Comparison of ENCODE assay signal across 30 cellular contexts in genomic region chr14:80358112-80358511, GRCh38.
"Had no signal": no experiment of that assay in that cellular context is flagged by ENCODE, and none has a peak within 500 bp of the region (broad histone marks: within the 10 kb centered on the region; RNA-seq: fewer than 3 reads in every experiment).

No MANE protein-coding gene starts in this region.

- DNase-seq: activated B cell treated with CpG ODN at 0.5 μM for 24 hours; activated CD4-positive, alpha-beta T cell treated with anti-CD3 and anti-CD28 coated beads for 48 hours; activated CD4-positive, alpha-beta T cell treated with anti-CD3 and anti-CD28 coated beads, Interleukin-2, amount 50 U/mL, for 1 hour; activated CD4-positive, alpha-beta T cell treated with anti-CD3 and anti-CD28 coated beads, Interleukin-2, amount 50 U/mL, for 48 hours; activated CD8-positive, alpha-beta memory T cell treated with anti-CD3 and anti-CD28 coated beads, Interleukin-2, amount 10 ng/mL, durations not matched to agents 7 days and 5 days; activated CD8-positive, alpha-beta memory T cell treated with anti-CD3 and anti-CD28 coated beads, Interleukin-2, amount 50 U/mL, for 4 hours; activated CD8-positive, alpha-beta T cell treated with anti-CD3 and anti-CD28 coated beads, Interleukin-2, amount 10 ng/mL, durations not matched to agents 7 days and 5 days; activated effector memory CD4-positive, alpha-beta T cell treated with anti-CD3 and anti-CD28 coated beads, Interleukin-2, amount 50 U/mL, for 16 hours; activated naive CD4-positive, alpha-beta T cell treated with anti-CD3 and anti-CD28 coated beads for 36 hours; activated naive CD8-positive, alpha-beta T cell treated with anti-CD3 and anti-CD28 coated beads for 36 hours; activated naive CD8-positive, alpha-beta T cell treated with anti-CD3 and anti-CD28 coated beads, Interleukin-2, amount 50 U/mL, for 24 hours; activated T-cell treated with anti-CD3 and anti-CD28 coated beads, Interleukin-2, amount 50 U/mL, for 1 hour; activated T-cell treated with anti-CD3 and anti-CD28 coated beads, Interleukin-2, amount 50 U/mL, for 48 hours; adrenal gland; brain microvascular endothelial cell; colonic mucosa; effector CD8-positive, alpha-beta T cell; esophagus squamous epithelium; foreskin keratinocyte; T-helper 1 cell; T-helper 17 cell; T1000; WERI-Rb-1 had no signal

- H3K27ac ChIP-seq: adrenal gland, ascending aorta, brain microvascular endothelial cell, colonic mucosa, epithelial cell of prostate, esophagus squamous epithelium, foreskin keratinocyte, gastroesophageal sphincter, WERI-Rb-1 had no signal

- ATAC-seq: activated CD4-positive, CD25-positive, alpha-beta regulatory T cell treated with anti-CD3 and anti-CD28 coated beads, Interleukin-2, amount 50 U/mL, for 24 hours; activated CD8-positive, alpha-beta memory T cell treated with anti-CD3 and anti-CD28 coated beads, Interleukin-2, amount 10 ng/mL, durations not matched to agents 7 days and 5 days; activated CD8-positive, alpha-beta T cell treated with anti-CD3 and anti-CD28 coated beads, Interleukin-2, amount 10 ng/mL, durations not matched to agents 7 days and 5 days; activated naive CD8-positive, alpha-beta T cell treated with anti-CD3 and anti-CD28 coated beads, Interleukin-2, amount 50 U/mL, for 24 hours; foreskin keratinocyte; gastroesophageal sphincter; T-helper 17 cell had no signal

- H3K4me1 ChIP-seq: adrenal gland, ascending aorta, colonic mucosa, esophagus squamous epithelium, foreskin keratinocyte, gastroesophageal sphincter had no signal

- H3K36me3 ChIP-seq: adrenal gland, ascending aorta, brain microvascular endothelial cell, colonic mucosa, esophagus squamous epithelium, gastroesophageal sphincter, WERI-Rb-1 had no signal

- FAIRE-seq: bronchial epithelial cell, endometrium, endothelial cell of umbilical vein had no signal

- H3K4me3 ChIP-seq: adrenal gland, ascending aorta, colonic mucosa, esophagus squamous epithelium, gastroesophageal sphincter had no signal

- H3K9me3 ChIP-seq: adrenal gland, ascending aorta, colonic mucosa, esophagus squamous epithelium had no signal

- H3K27me3 ChIP-seq: adrenal gland, ascending aorta, brain microvascular endothelial cell, colonic mucosa, esophagus squamous epithelium, foreskin keratinocyte, gastroesophageal sphincter had no signal
